In the genomic region with DNA sequence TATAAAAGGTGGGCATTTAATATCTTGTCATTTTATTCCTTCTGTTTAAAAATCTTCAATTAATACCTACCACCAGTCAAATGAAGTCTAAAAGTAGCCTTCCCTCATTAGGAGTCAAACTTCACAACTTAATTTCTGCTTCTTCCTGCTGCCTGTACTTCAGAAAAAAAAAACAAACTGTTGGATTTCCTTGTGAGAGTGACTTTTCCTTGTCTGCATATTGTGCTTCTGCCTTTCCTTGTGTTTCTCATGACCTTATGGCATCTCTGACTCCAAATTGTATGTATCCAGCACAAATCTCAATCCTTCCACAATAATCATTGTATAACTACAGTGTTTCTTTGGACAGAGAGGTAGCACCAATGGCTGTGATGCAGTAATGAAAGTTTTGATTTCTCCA, we compare ENCODE assay signal across 17 cellular contexts. TPM values are rescaled to one million over a fixed set of nuclear protein-coding genes. Genes with fewer than 3 reads are reported as not detected.
A peak's percentile ranks its signal among the peaks of the same experiment; 100 is the strongest.
DNase-seq lines count a peak whose midpoint lies in the region; ATAC-seq, FAIRE-seq and TF ChIP-seq lines count a peak whose summit lies in the region.
"Had no signal": no experiment of that assay in that cellular context is flagged by ENCODE, and none has a peak within 500 bp of the region (broad histone marks: within the 10 kb centered on the region; RNA-seq: fewer than 3 reads in every experiment).

No MANE protein-coding gene starts in this region.

- H3K4me3 Mint-ChIP-seq in endothelial cell (ENCODE audit: unreplicated experiment) (no peak overlapping the region), osteocyte (ENCODE audit: unreplicated experiment) (no peak overlapping the region)
- H3K4me3 Mint-ChIP-seq: H9 had no signal

- H3K9me3 ChIP-seq in liver (ENCODE audit: control insufficient read depth in 4 of 4, low read length in 3 of 4): no peaks in the 10 kb centered on the region
- H3K9me3 ChIP-seq in HepG2 (ENCODE audit: low read length): no peaks in the 10 kb centered on the region

- H3K4me1 Mint-ChIP-seq in endothelial cell (ENCODE audit: unreplicated experiment): peaks cover 34% of the 10 kb centered on the region
- peaks cover 58% of the 10 kb centered on the region for H3K4me1 Mint-ChIP-seq in osteocyte (ENCODE audit: unreplicated experiment)

- H3K27ac ChIP-seq in liver (ENCODE audit: low read depth in 1 of 2, low read length in 2 of 2) (no peak overlapping the region), HepG2 (ENCODE audit: extremely low read length, insufficient read depth, low read length) (no peak overlapping the region)

- in situ Hi-C loops in HepG2 (cut with HindIII; ENCODE audit: extremely low pct_ligation_motif_present, low pct_unique_long_range_greater_than_20kb) (no loop called here), GM13977 (cut with MboI; ENCODE audit: low pct_unique_long_range_greater_than_20kb, low sequenced_read_pairs, unreplicated experiment) (no loop called here)

- H3K27me3 ChIP-seq in liver (ENCODE audit: control insufficient read depth in 4 of 4, insufficient read depth in 4 of 4, low read length in 3 of 4): no peaks in the 10 kb centered on the region
- no peaks in the 10 kb centered on the region for H3K27me3 ChIP-seq in HepG2 (ENCODE audit: control insufficient read depth in 1 of 2, insufficient read depth in 2 of 2, low read length in 2 of 2)

- no peak overlapping the region for H3K4me3 ChIP-seq in liver (ENCODE audit: low read depth in 1 of 3, low read length in 3 of 3)
- no peak overlapping the region for H3K4me3 ChIP-seq in HepG2 (replicated peaks in 1 of 3; ENCODE audit: insufficient read depth in 1 of 3, low read depth in 2 of 3, low read length in 3 of 3)

- DNase-seq in HepG2 (ENCODE audit: low spot score) (no peak), endothelial cell (ENCODE audit: low spot score) (no peak), osteocyte (ENCODE audit: extremely low spot score, unreplicated experiment) (no peak), NCI-H446 (lab: John Stamatoyannopoulos, UW) (no peak), NCI-H1048 (lab: John Stamatoyannopoulos, UW) (no peak), GM13977 (ENCODE audit: low spot score) (no peak)
- DNase-seq: COR-L47, H9, NCI-H146, NCI-H2081 treated with DMSO at 0.1 percent for 48 hours, NCI-H2227 treated with DMSO at 0.1 percent for 48 hours, NCI-H526 treated with DMSO at 0.1 percent for 48 hours, RPMI8226 had no signal

- H2AFZ ChIP-seq in HepG2 (ENCODE audit: low read length): no peak overlapping the region

- FAIRE-seq in HepG2 (lab: Jason Lieb, UNC): no peak
- FAIRE-seq: A204.1 had no signal

- intact Hi-C loops in HepG2 (cut with micrococcal nuclease; ENCODE audit: unreplicated experiment): no loop called here

- H3K9me3 Mint-ChIP-seq in endothelial cell (ENCODE audit: unreplicated experiment) (no peaks in the 10 kb centered on the region), osteocyte (ENCODE audit: unreplicated experiment) (no peaks in the 10 kb centered on the region)
- H3K9me3 Mint-ChIP-seq: H9 had no signal

- no peak for TF ChIP-seq CTCF in liver (IDR thresholded peaks at IDR 0.05; ENCODE audit: low read depth, low read length, missing input control)
- TF ChIP-seq CTCF in HepG2 (CRISPR knock-in tag; IDR thresholded peaks at IDR 0.05): no peak
- TF ChIP-seq CTCF in endothelial cell (IDR thresholded peaks at IDR 0.05; ENCODE audit: unreplicated experiment): no peak
- TF ChIP-seq CTCF in osteocyte (IDR thresholded peaks at IDR 0.05): no peak
- TF ChIP-seq CTCF in GM13977 (IDR thresholded peaks at IDR 0.05; ENCODE audit: extremely low read depth, insufficient read depth, missing control alignments): no peak

- H3K27me3 Mint-ChIP-seq in endothelial cell (ENCODE audit: unreplicated experiment): no peaks in the 10 kb centered on the region
- H3K27me3 Mint-ChIP-seq in osteocyte (ENCODE audit: unreplicated experiment): no peaks in the 10 kb centered on the region

- CTCF ChIA-PET in HepG2 (lab: Yijun Ruan, JAX; ENCODE audit: low intra/inter-chr PET ratio, low total read pairs): no interaction called here

- peak overlapping the region; percentile 87 for H3K27ac Mint-ChIP-seq in endothelial cell (ENCODE audit: unreplicated experiment)
- H3K27ac Mint-ChIP-seq in osteocyte (ENCODE audit: unreplicated experiment): peak overlapping the region; percentile 85
- H3K27ac Mint-ChIP-seq: H9 had no signal

- no peak for TF ChIP-seq POLR2A in HepG2 (IDR thresholded peaks at IDR 0.05; ENCODE audit: insufficient read depth in 1 of 2, low read depth in 2 of 2, low read length in 2 of 2)

- H3K4me1 ChIP-seq in liver (ENCODE audit: control insufficient read depth in 4 of 4, insufficient read depth in 4 of 4, low read length in 3 of 4) (no peaks in the 10 kb centered on the region), HepG2 (ENCODE audit: insufficient read depth, low read length) (no peaks in the 10 kb centered on the region)

- H3K4me2 ChIP-seq in HepG2 (ENCODE audit: low read depth, low read length): no peak overlapping the region

- ATAC-seq in HepG2 (no peak), HG03280 (IDR thresholded peaks at IDR 0.05; ENCODE audit: unreplicated experiment) (no peak)

- TF ChIP-seq EP300 in HepG2 (IDR thresholded peaks at IDR 0.05; ENCODE audit: low read depth in 2 of 2, low read length in 2 of 2): no peak
- TF ChIP-seq EP300 in HepG2 (CRISPR knock-in tag; IDR thresholded peaks at IDR 0.05; ENCODE audit: borderline replicate concordance): no peak

- POLR2A ChIA-PET in HepG2 (lab: Yijun Ruan, JAX): no interaction called here

- H3K79me2 ChIP-seq in HepG2 (ENCODE audit: insufficient read depth, low read length): no peaks in the 10 kb centered on the region

- H4K20me1 ChIP-seq in HepG2 (ENCODE audit: insufficient read depth, low read length): no peaks in the 10 kb centered on the region

- no peak overlapping the region for H3K9ac ChIP-seq in liver (ENCODE audit: low read depth in 1 of 2, low read length in 2 of 2)
- H3K9ac ChIP-seq in HepG2 (ENCODE audit: insufficient read depth, low read depth, low read length): no peak overlapping the region

- TF ChIP-seq RAD21 in liver (IDR thresholded peaks at IDR 0.05): no peak
- no peak for TF ChIP-seq RAD21 in HepG2 (CRISPR knock-in tag; IDR thresholded peaks at IDR 0.05)

- H3K36me3 ChIP-seq in liver (ENCODE audit: control insufficient read depth in 4 of 4, insufficient read depth in 3 of 4, low read depth in 1 of 4, low read length in 3 of 4): peaks cover 0 to 2% (median 2%) of the 10 kb centered on the region in 4 donors
- no peaks in the 10 kb centered on the region; a peak in 1 of 5 replicates for H3K36me3 ChIP-seq in HepG2 (replicated peaks in 1 of 2; ENCODE audit: control insufficient read depth in 1 of 2, insufficient read depth in 2 of 2, low read length in 2 of 2)

- no peaks in the 10 kb centered on the region for H3K36me3 Mint-ChIP-seq in endothelial cell (ENCODE audit: low read depth, unreplicated experiment)
- peaks cover 54% of the 10 kb centered on the region for H3K36me3 Mint-ChIP-seq in osteocyte (ENCODE audit: unreplicated experiment)

- no TSS peak for BruUV-seq in HepG2 (replicated peaks; lab: Mats Ljungman, UMichigan)

TF ChIP-seq in liver, 16 proteins besides CTCF, POLR2A, EP300 and RAD21:
- TF ChIP-seq FOXA1 (IDR thresholded peaks at IDR 0.05): no peak
- peak; percentile 8 for TF ChIP-seq NR2F2 (IDR thresholded peaks at IDR 0.05)
TF ChIP-seq in liver: peak in this region for 1.

TF ChIP-seq in HepG2, 621 proteins besides CTCF, POLR2A, EP300 and RAD21:
- TF ChIP-seq PHB2 (IDR thresholded peaks at IDR 0.05; ENCODE audit: partially characterized antibody): no peak
- TF ChIP-seq, protein P1, sequence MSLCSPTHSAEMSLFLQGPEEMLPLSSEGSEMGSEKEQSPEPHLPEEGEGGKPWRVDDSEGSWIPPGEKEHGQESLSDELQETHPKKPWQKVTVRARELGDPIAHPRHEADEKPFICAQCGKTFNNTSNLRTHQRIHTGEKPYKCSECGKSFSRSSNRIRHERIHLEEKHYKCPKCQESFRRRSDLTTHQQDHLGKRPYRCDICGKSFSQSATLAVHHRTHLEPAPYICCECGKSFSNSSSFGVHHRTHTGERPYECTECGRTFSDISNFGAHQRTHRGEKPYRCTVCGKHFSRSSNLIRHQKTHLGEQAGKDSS (CRISPR knock-in tag; IDR thresholded peaks at IDR 0.05; ENCODE audit: borderline replicate concordance, low read depth): no peak
- TF ChIP-seq RELA (CRISPR knock-in tag; IDR thresholded peaks at IDR 0.05): no peak
- TF ChIP-seq BRD4 (CRISPR knock-in tag; IDR thresholded peaks at IDR 0.05): no peak
- no peak for TF ChIP-seq EEA1 (CRISPR knock-in tag; IDR thresholded peaks at IDR 0.05; ENCODE audit: borderline replicate concordance)

RNA-seq across cellular contexts. Expression of a gene that starts 32.1 kb away (rescaled TPM):
- total RNA-seq in liver (10 to 100 TPM; 10.8 to 24.1 TPM), HepG2 (2016; rRNA removed; fragmentation: Illumina TruSeq; extraction: Trizol) (8.1 and 8.8 TPM in 2 replicates), endothelial cell (ENCODE audit: unreplicated experiment) (13.4 TPM), osteocyte (78.2 and 93.7 TPM in 2 replicates)
- polyA plus RNA-seq in liver (10 to 100 TPM in 1 of 2 donors, 1 to 10 TPM in 1; 6.5 to 16.2 TPM), HepG2 (2011; rRNA removed) (10.6 and 11.2 TPM in 2 replicates)
- 1.4 and 1.6 TPM in 2 replicates for total RNA-seq in HepG2 (2016; cell fraction: cytosol; rRNA removed; fragmentation: Illumina TruSeq; extraction: Trizol; ENCODE audit: low read depth)
- 6.7 and 8.2 TPM in 2 replicates for total RNA-seq in HepG2 (2016; cell fraction: insoluble cytoplasmic fraction; rRNA removed; fragmentation: Illumina TruSeq; extraction: Trizol)
- total RNA-seq in HepG2 (2016; cell fraction: membrane; rRNA removed; fragmentation: Illumina TruSeq; extraction: Trizol): 3.9 and 5.1 TPM in 2 replicates
- total RNA-seq in HepG2 (2016; cell fraction: nucleus; rRNA removed; fragmentation: Illumina TruSeq; extraction: Trizol): 10.5 and 10.7 TPM in 2 replicates
- 6.0 and 10.9 TPM in 2 replicates for polyA plus RNA-seq in HepG2 (2011; cell fraction: cytosol; rRNA removed)
- 9.0 and 10.1 TPM in 2 replicates for polyA plus RNA-seq in HepG2 (2011; cell fraction: nucleus; rRNA removed)
- 8.8 and 11.2 TPM in 2 replicates for polyA plus RNA-seq in HepG2 (2012)
- polyA plus RNA-seq in HepG2 (2016; cell fraction: cytosol; fragmentation: Illumina TruSeq; extraction: Trizol; ENCODE audit: low read depth): 0.98 and 1.7 TPM in 2 replicates
- polyA plus RNA-seq in HepG2 (2016; cell fraction: insoluble cytoplasmic fraction; fragmentation: Illumina TruSeq; extraction: Trizol; ENCODE audit: low read depth): 7.8 and 8.9 TPM in 2 replicates
- polyA plus RNA-seq in HepG2 (2016; cell fraction: membrane; fragmentation: Illumina TruSeq; extraction: Trizol; ENCODE audit: low read depth): 2.1 and 2.4 TPM in 2 replicates
- 11.7 and 12.4 TPM in 2 replicates for polyA plus RNA-seq in HepG2 (2016; cell fraction: nucleus; fragmentation: Illumina TruSeq; extraction: Trizol; ENCODE audit: insufficient read depth, low read depth)
- 5.6 and 6.2 TPM in 2 replicates for polyA minus RNA-seq in HepG2 (2011; rRNA and poly(A)+ RNA removed; ENCODE audit: low replicate concordance)
- 6.1 and 7.8 TPM in 2 replicates for polyA minus RNA-seq in HepG2 (2011; cell fraction: cytosol; rRNA and poly(A)+ RNA removed)
- polyA minus RNA-seq in HepG2 (2011; cell fraction: nucleus; rRNA and poly(A)+ RNA removed): 35.9 and 42.4 TPM in 2 replicates
- total RNA-seq: OCI-LY7 had no signal
